Comparison of ENCODE assay signal across 18 cellular contexts in the genomic region with DNA sequence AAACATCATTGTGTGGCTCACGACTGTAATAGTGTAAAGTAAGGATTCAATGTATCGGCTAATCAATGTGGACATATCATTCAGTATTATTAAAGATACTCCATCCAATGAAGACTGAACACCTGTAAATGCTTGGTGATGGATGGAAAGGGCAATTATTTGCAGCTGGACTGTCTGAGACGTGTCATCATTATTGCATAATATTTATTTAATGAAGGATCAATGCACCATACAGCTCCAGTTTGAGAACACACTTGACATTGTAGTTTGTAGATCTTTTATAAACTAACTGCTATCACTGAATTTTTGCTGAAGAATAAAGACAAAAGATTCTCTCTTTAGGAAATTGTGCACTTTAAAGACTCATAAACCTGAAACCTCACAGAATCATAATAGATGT.
A peak's percentile ranks its signal among the peaks of the same experiment; 100 is the strongest.
DNase-seq lines count a peak whose midpoint lies in the region; ATAC-seq, FAIRE-seq and TF ChIP-seq lines count a peak whose summit lies in the region.
"Had no signal": no experiment of that assay in that cellular context is flagged by ENCODE, and none has a peak within 500 bp of the region (broad histone marks: within the 10 kb centered on the region; RNA-seq: fewer than 3 reads in every experiment).

No MANE protein-coding gene starts in this region.

- no peak overlapping the region for H3K4me3 ChIP-seq in HepG2 (replicated peaks in 1 of 3; ENCODE audit: insufficient read depth in 1 of 3, low read depth in 2 of 3, low read length in 3 of 3)
- no peak overlapping the region for H3K4me3 ChIP-seq in endodermal cell (ENCODE audit: low read length)
- no peak overlapping the region for H3K4me3 ChIP-seq in esophagus muscularis mucosa
- H3K4me3 ChIP-seq: GM12878, GM23248 had no signal

- peak; percentile 21 to 45 for DNase-seq in NCI-H1930 (lab: John Stamatoyannopoulos, UW)
- DNase-seq in NCI-H748 treated with DMSO at 0.1 percent for 48 hours (lab: John Stamatoyannopoulos, UW), result peak; percentile 93
- DNase-seq in HepG2 (ENCODE audit: low spot score), result no peak
- no peak for DNase-seq in endodermal cell
- no peak for DNase-seq in esophagus muscularis mucosa (ENCODE audit: extremely low spot score)
- DNase-seq: C1 segment of cervical spinal cord; Calu3; CD4-positive, alpha-beta memory T cell; COR-L47; DMS79; EL; GDM1; GM23248; H7; HCEC 1CT had no signal

- peaks cover 13% of the 10 kb centered on the region for H3K4me1 Mint-ChIP-seq in endodermal cell
- H3K4me1 Mint-ChIP-seq: CD4-positive, alpha-beta memory T cell had no signal

- H3K27ac Mint-ChIP-seq in endodermal cell, result no peak overlapping the region
- H3K27ac Mint-ChIP-seq: CD4-positive, alpha-beta memory T cell had no signal

- POLR2A ChIA-PET in HepG2 (lab: Yijun Ruan, JAX), result no interaction called here

- CTCF ChIA-PET in HepG2 (lab: Yijun Ruan, JAX; ENCODE audit: low intra/inter-chr PET ratio, low total read pairs), result no interaction called here

- BruUV-seq in HepG2 (replicated peaks; lab: Mats Ljungman, UMichigan), result no TSS peak

- H3K36me3 Mint-ChIP-seq in endodermal cell (ENCODE audit: low read depth), result no peaks in the 10 kb centered on the region
- H3K36me3 Mint-ChIP-seq: CD4-positive, alpha-beta memory T cell had no signal

- H3K9me3 Mint-ChIP-seq in endodermal cell, result no peaks in the 10 kb centered on the region

- in situ Hi-C loops in HepG2 (cut with HindIII; ENCODE audit: extremely low pct_ligation_motif_present, low pct_unique_long_range_greater_than_20kb), result no loop called here

- no peak overlapping the region for H3K4me3 Mint-ChIP-seq in endodermal cell
- H3K4me3 Mint-ChIP-seq: CD4-positive, alpha-beta memory T cell had no signal

- H4K20me1 ChIP-seq in HepG2 (ENCODE audit: insufficient read depth, low read length), result no peaks in the 10 kb centered on the region

- TF ChIP-seq POLR2A in HepG2 (IDR thresholded peaks at IDR 0.05; ENCODE audit: insufficient read depth in 1 of 2, low read depth in 2 of 2, low read length in 2 of 2), result no peak
- no peak for TF ChIP-seq POLR2A in esophagus muscularis mucosa (IDR thresholded peaks at IDR 0.05; ENCODE audit: low read depth)

- H2AFZ ChIP-seq in HepG2 (ENCODE audit: low read length), result no peak overlapping the region
- H2AFZ ChIP-seq: GM23248 had no signal

- no peak for TF ChIP-seq EP300 in HepG2 (IDR thresholded peaks at IDR 0.05; ENCODE audit: low read depth in 2 of 2, low read length in 2 of 2)
- TF ChIP-seq EP300 in HepG2 (CRISPR knock-in tag; IDR thresholded peaks at IDR 0.05; ENCODE audit: borderline replicate concordance), result no peak
- TF ChIP-seq EP300 in esophagus muscularis mucosa (IDR thresholded peaks at IDR 0.05), result no peak

- H3K27me3 Mint-ChIP-seq in endodermal cell (ENCODE audit: insufficient read depth), result no peaks in the 10 kb centered on the region

- no peaks in the 10 kb centered on the region for H3K36me3 ChIP-seq in HepG2 (replicated peaks in 1 of 2; ENCODE audit: control insufficient read depth in 1 of 2, insufficient read depth in 2 of 2, low read length in 2 of 2)
- no peaks in the 10 kb centered on the region for H3K36me3 ChIP-seq in endodermal cell (ENCODE audit: control insufficient read depth, insufficient read depth, low read length)
- no peaks in the 10 kb centered on the region for H3K36me3 ChIP-seq in esophagus muscularis mucosa

- no peaks in the 10 kb centered on the region for H3K9me3 ChIP-seq in HepG2 (ENCODE audit: low read length)
- no peaks in the 10 kb centered on the region for H3K9me3 ChIP-seq in endodermal cell (ENCODE audit: control insufficient read depth, low read length)
- H3K9me3 ChIP-seq in esophagus muscularis mucosa, result no peaks in the 10 kb centered on the region

- no peak overlapping the region for H3K9ac ChIP-seq in HepG2 (ENCODE audit: insufficient read depth, low read depth, low read length)
- no peak overlapping the region for H3K9ac ChIP-seq in endodermal cell (ENCODE audit: extremely low read depth, low read length, poor library complexity, severe bottlenecking)
- H3K9ac ChIP-seq: GM23248 had no signal

- intact Hi-C loops in HepG2 (cut with micrococcal nuclease; ENCODE audit: unreplicated experiment), result loop anchor here (5.0 kb wide), 1 partner anchor 217 kb away; a partner anchor contains a TSS
- intact Hi-C loops in esophagus muscularis mucosa (cut with DNase I), result no loop called here

- TF ChIP-seq RAD21 in HepG2 (CRISPR knock-in tag; IDR thresholded peaks at IDR 0.05), result no peak

- FAIRE-seq in HepG2 (lab: Jason Lieb, UNC), result no peak
- FAIRE-seq: GM12878, H1 had no signal

- TF ChIP-seq CTCF in HepG2 (CRISPR knock-in tag; IDR thresholded peaks at IDR 0.05) (no peak), endodermal cell (conservative IDR thresholded peaks at IDR 0.05) (no peak), esophagus muscularis mucosa (IDR thresholded peaks at IDR 0.05) (no peak)

- H3K27me3 ChIP-seq in HepG2 (ENCODE audit: control insufficient read depth in 1 of 2, insufficient read depth in 2 of 2, low read length in 2 of 2), result no peaks in the 10 kb centered on the region
- H3K27me3 ChIP-seq in endodermal cell (ENCODE audit: control insufficient read depth, insufficient read depth, low read length, poor library complexity, severe bottlenecking), result no peaks in the 10 kb centered on the region
- H3K27me3 ChIP-seq in esophagus muscularis mucosa, result no peaks in the 10 kb centered on the region

- H3K79me2 ChIP-seq in HepG2 (ENCODE audit: insufficient read depth, low read length), result no peaks in the 10 kb centered on the region

- ATAC-seq in HepG2, result no peak
- no peak for ATAC-seq in GM18498 (IDR thresholded peaks at IDR 0.05; ENCODE audit: unreplicated experiment)
- ATAC-seq: GM12878 had no signal

- WGBS in HepG2 (ENCODE audit: low lambda C conversion rate), result 49% methylated on average over 3 of the region's 3 CpGs
- no CpG with 5 or more reads among the region's 3 CpGs for WGBS in endodermal cell (ENCODE audit: insufficient coverage in 1 of 2, insufficient read length in 1 of 2), 2 experiments
- WGBS in esophagus muscularis mucosa, result 92% methylated on average over 3 of the region's 3 CpGs

- H3K4me2 ChIP-seq in HepG2 (ENCODE audit: low read depth, low read length), result no peak overlapping the region

- H3K27ac ChIP-seq in HepG2 (ENCODE audit: extremely low read length, insufficient read depth, low read length) (no peak overlapping the region), endodermal cell (ENCODE audit: low read depth, low read length) (no peak overlapping the region), esophagus muscularis mucosa (replicated peaks in 1 of 4) (no peak overlapping the region)
- H3K27ac ChIP-seq: GM23248 had no signal

- H3K4me1 ChIP-seq in HepG2 (ENCODE audit: insufficient read depth, low read length) (no peaks in the 10 kb centered on the region), endodermal cell (ENCODE audit: control insufficient read depth, insufficient read depth, low read length) (no peaks in the 10 kb centered on the region), esophagus muscularis mucosa (no peaks in the 10 kb centered on the region)

TF ChIP-seq in HepG2, 621 proteins besides CTCF, POLR2A, EP300 and RAD21:
- TF ChIP-seq TBX3 (IDR thresholded peaks at IDR 0.05; ENCODE audit: borderline replicate concordance), result no peak
- peak; percentile 63 for TF ChIP-seq CEBPB (IDR thresholded peaks at IDR 0.05; ENCODE audit: borderline replicate concordance, low read depth, low read length)

Comparison
In these comparisons a context has a peak if more than half of its experiments do, and no peak if none do; other contexts are left out.
1. DNase-seq: peak in NCI-H1930 (2 of 2) and NCI-H748 treated with DMSO at 0.1 percent for 48 hours (single experiment); none in HepG2 (single experiment), endodermal cell (single experiment) and esophagus muscularis mucosa (single experiment).